Comparison of ENCODE assay signal across 8 cellular contexts in genomic region chr11:110093407-110094297, GRCh38. TPM values are rescaled to one million over a fixed set of nuclear protein-coding genes. Genes with fewer than 3 reads are reported as not detected.
DNase-seq lines count a peak whose midpoint lies in the region; ATAC-seq, FAIRE-seq and TF ChIP-seq lines count a peak whose summit lies in the region.

No MANE protein-coding gene starts in this region.

- H3K36me3 ChIP-seq in HUES48 (ENCODE audit: control insufficient read depth, insufficient read depth, low read length) (no peaks in the 10 kb centered on the region), HepG2 (replicated peaks in 1 of 2; ENCODE audit: control insufficient read depth in 1 of 2, insufficient read depth in 2 of 2, low read length in 2 of 2) (no peaks in the 10 kb centered on the region)

- no peak for FAIRE-seq in HepG2 (lab: Jason Lieb, UNC)

- CTCF ChIA-PET in HepG2 (lab: Yijun Ruan, JAX; ENCODE audit: low intra/inter-chr PET ratio, low total read pairs) = no interaction called here

- peaks cover 25% of the 10 kb centered on the region for H3K79me2 ChIP-seq in HepG2 (ENCODE audit: insufficient read depth, low read length)

- H3K9ac ChIP-seq in HUES48 (ENCODE audit: low read depth, low read length) (peak overlapping the region; percentile 63; the same call in 1 of the 2 replicates), HepG2 (ENCODE audit: insufficient read depth, low read depth, low read length) (peak overlapping the region; percentile 87)

- DNase-seq in GM03348 (ENCODE audit: low spot score) (peak; percentile 70), SK-N-DZ (ENCODE audit: low spot score) (peak; percentile 41), dermis blood vessel endothelial cell (peak; percentile 66), HepG2 (ENCODE audit: low spot score) (peak; percentile 11)
- DNase-seq in stimulated activated naive CD8-positive, alpha-beta T cell treated with anti-CD3 and anti-CD28 coated beads, Interleukin-15, Interleukin-2, amounts not matched to agents 100 U/mL and 50 U/mL, for 24 hours = peak; percentile 27
- no peak for DNase-seq in stimulated activated CD4-positive, alpha-beta T cell treated with anti-CD3 and anti-CD28 coated beads, Interleukin-4, amount 100 ng/mL, for 24 hours

- no peak overlapping the region for H2AFZ ChIP-seq in HepG2 (ENCODE audit: low read length)

- WGBS in HepG2 (ENCODE audit: low lambda C conversion rate) = 1% methylated on average over 15 of the region's 80 CpGs

- POLR2A ChIA-PET in HepG2 (lab: Yijun Ruan, JAX) = interaction anchor here (1.3 to 1.4 kb wide), 2 partner anchors 16 to 205 kb away, joined by 3 to 6 read pairs; no protein-coding TSS in a partner anchor

- no TSS peak for BruUV-seq in HepG2 (replicated peaks; lab: Mats Ljungman, UMichigan)

- peak overlapping the region; percentile 63 for H3K27ac ChIP-seq in HUES48 (ENCODE audit: low read depth, low read length)
- peak overlapping the region; percentile 87 for H3K27ac ChIP-seq in HepG2 (ENCODE audit: extremely low read length, insufficient read depth, low read length)

- H4K20me1 ChIP-seq in HepG2 (ENCODE audit: insufficient read depth, low read length) = no peaks in the 10 kb centered on the region

- TF ChIP-seq EP300 in HepG2 (IDR thresholded peaks at IDR 0.05; ENCODE audit: low read depth in 2 of 2, low read length in 2 of 2) = no peak
- TF ChIP-seq EP300 in HepG2 (CRISPR knock-in tag; IDR thresholded peaks at IDR 0.05; ENCODE audit: borderline replicate concordance) = no peak

- in situ Hi-C loops in HepG2 (cut with HindIII; ENCODE audit: extremely low pct_ligation_motif_present, low pct_unique_long_range_greater_than_20kb) = no loop called here

- H3K4me1 ChIP-seq in HUES48 (ENCODE audit: control insufficient read depth, insufficient read depth, low read length) (peaks cover 5% of the 10 kb centered on the region; the same call in 1 of the 2 replicates), HepG2 (ENCODE audit: insufficient read depth, low read length) (peaks cover 27% of the 10 kb centered on the region)

- TF ChIP-seq CTCF in HepG2 (CRISPR knock-in tag; IDR thresholded peaks at IDR 0.05) = no peak

- TF ChIP-seq POLR2A in HepG2 (IDR thresholded peaks at IDR 0.05; ENCODE audit: insufficient read depth in 1 of 2, low read depth in 2 of 2, low read length in 2 of 2) = 0 out of 4 replicates have a peak, but pooled peaks of 1 of the 2 experiments have one; percentile 3

- H3K4me2 ChIP-seq in HepG2 (ENCODE audit: low read depth, low read length) = peak overlapping the region; percentile 69

- TF ChIP-seq RAD21 in HepG2 (CRISPR knock-in tag; IDR thresholded peaks at IDR 0.05) = no peak

- H3K27me3 ChIP-seq in HUES48 (ENCODE audit: control insufficient read depth, insufficient read depth, low read length) (peaks cover 17% of the 10 kb centered on the region), HepG2 (ENCODE audit: control insufficient read depth in 1 of 2, insufficient read depth in 2 of 2, low read length in 2 of 2) (peaks cover 1 to 12% of the 10 kb centered on the region in 2 experiments; a peak in 2 of 5 replicates)

- H3K9me3 ChIP-seq in HUES48 (ENCODE audit: control insufficient read depth, insufficient read depth, low read length) = no peaks in the 10 kb centered on the region
- no peaks in the 10 kb centered on the region for H3K9me3 ChIP-seq in HepG2 (ENCODE audit: low read length)

- ATAC-seq in GM21390 (IDR thresholded peaks at IDR 0.05; ENCODE audit: unreplicated experiment) (peak; percentile 18), HepG2 (peak; percentile 65)
- no peak for ATAC-seq in stimulated activated naive CD8-positive, alpha-beta T cell treated with anti-CD3 and anti-CD28 coated beads, Interleukin-15, Interleukin-2, amounts not matched to agents 100 U/mL and 50 U/mL, for 24 hours

- intact Hi-C loops in HepG2 (cut with micrococcal nuclease; ENCODE audit: unreplicated experiment) = loop anchor here (1.0 to 10.0 kb wide), 5 partner anchors 34 to 341 kb away; partner anchors contain the start of gene RDX

- peak overlapping the region; percentile 78 for H3K4me3 ChIP-seq in HUES48 (ENCODE audit: low read depth, low read length)
- H3K4me3 ChIP-seq in HepG2 (replicated peaks in 1 of 3; ENCODE audit: insufficient read depth in 1 of 3, low read depth in 2 of 3, low read length in 3 of 3) = peak overlapping the region; percentile 68 to 89 (median 80)

TF ChIP-seq in HepG2, 621 proteins besides CTCF, POLR2A, EP300 and RAD21 (continues in another document):
- no peak for TF ChIP-seq CEBPG (CRISPR knock-in tag; IDR thresholded peaks at IDR 0.05)
- TF ChIP-seq NCOA1 (CRISPR knock-in tag; IDR thresholded peaks at IDR 0.05) = no peak
- TF ChIP-seq HNRNPUL1 (IDR thresholded peaks at IDR 0.05; ENCODE audit: low read depth, low read length) = no peak
- TF ChIP-seq, protein P1, sequence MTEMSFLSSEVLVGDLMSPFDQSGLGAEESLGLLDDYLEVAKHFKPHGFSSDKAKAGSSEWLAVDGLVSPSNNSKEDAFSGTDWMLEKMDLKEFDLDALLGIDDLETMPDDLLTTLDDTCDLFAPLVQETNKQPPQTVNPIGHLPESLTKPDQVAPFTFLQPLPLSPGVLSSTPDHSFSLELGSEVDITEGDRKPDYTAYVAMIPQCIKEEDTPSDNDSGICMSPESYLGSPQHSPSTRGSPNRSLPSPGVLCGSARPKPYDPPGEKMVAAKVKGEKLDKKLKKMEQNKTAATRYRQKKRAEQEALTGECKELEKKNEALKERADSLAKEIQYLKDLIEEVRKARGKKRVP (CRISPR knock-in tag; IDR thresholded peaks at IDR 0.05) = no peak
- TF ChIP-seq, protein P2, sequence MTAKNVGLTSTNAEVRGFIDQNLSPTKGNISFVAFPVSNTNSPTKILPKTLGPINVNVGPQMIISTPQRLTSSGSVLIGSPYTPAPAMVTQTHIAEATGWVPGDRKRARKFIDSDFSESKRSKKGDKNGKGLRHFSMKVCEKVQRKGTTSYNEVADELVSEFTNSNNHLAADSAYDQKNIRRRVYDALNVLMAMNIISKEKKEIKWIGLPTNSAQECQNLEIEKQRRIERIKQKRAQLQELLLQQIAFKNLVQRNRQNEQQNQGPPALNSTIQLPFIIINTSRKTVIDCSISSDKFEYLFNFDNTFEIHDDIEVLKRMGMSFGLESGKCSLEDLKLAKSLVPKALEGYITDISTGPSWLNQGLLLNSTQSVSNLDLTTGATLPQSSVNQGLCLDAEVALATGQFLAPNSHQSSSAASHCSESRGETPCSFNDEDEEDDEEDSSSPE (CRISPR knock-in tag; IDR thresholded peaks at IDR 0.05) = no peak; the same call in 1 of the 2 replicates
- TF ChIP-seq ZNF546 (CRISPR knock-in tag; conservative IDR thresholded peaks at IDR 0.05) = 0 out of 2 replicates have a peak, but pooled peaks have one; percentile 38
- no peak for TF ChIP-seq SP5 (CRISPR knock-in tag; IDR thresholded peaks at IDR 0.05; ENCODE audit: borderline replicate concordance, low read depth)
- no peak for TF ChIP-seq CEBPB (IDR thresholded peaks at IDR 0.05; ENCODE audit: borderline replicate concordance, low read depth, low read length)
- TF ChIP-seq RELA (CRISPR knock-in tag; IDR thresholded peaks at IDR 0.05) = no peak
- TF ChIP-seq TCF12 (IDR thresholded peaks at IDR 0.05) = no peak
- TF ChIP-seq TCF12 (CRISPR knock-in tag; IDR thresholded peaks at IDR 0.05) = no peak
- no peak for TF ChIP-seq SMC3 (IDR thresholded peaks at IDR 0.05; ENCODE audit: low read length)
- TF ChIP-seq POLR2AphosphoS5 (IDR thresholded peaks at IDR 0.05; ENCODE audit: low read depth, low read length) = no peak
- TF ChIP-seq ZSCAN20 (CRISPR knock-in tag; IDR thresholded peaks at IDR 0.05; ENCODE audit: borderline replicate concordance) = peak; percentile 37; the same call in 1 of the 2 replicates

RNA-seq across cellular contexts. Expression of gene ZC3H12C, which starts 0.5 kb away (rescaled TPM):
- 1.6 and 1.9 TPM in 2 replicates for polyA plus RNA-seq in SK-N-DZ (2014; cell fraction: cytosol; rRNA removed)
- polyA plus RNA-seq in SK-N-DZ (2014; cell fraction: nucleus; rRNA removed) = 1.3 and 1.5 TPM in 2 replicates
- total RNA-seq in dermis blood vessel endothelial cell (21.0 and 25.4 TPM in 2 replicates), HepG2 (2016; rRNA removed; fragmentation: Illumina TruSeq; extraction: Trizol) (5.7 and 6.8 TPM in 2 replicates)
- total RNA-seq in HepG2 (2016; cell fraction: cytosol; rRNA removed; fragmentation: Illumina TruSeq; extraction: Trizol; ENCODE audit: low read depth) = 9.0 and 9.5 TPM in 2 replicates
- 5.1 and 5.4 TPM in 2 replicates for total RNA-seq in HepG2 (2016; cell fraction: insoluble cytoplasmic fraction; rRNA removed; fragmentation: Illumina TruSeq; extraction: Trizol)
- total RNA-seq in HepG2 (2016; cell fraction: membrane; rRNA removed; fragmentation: Illumina TruSeq; extraction: Trizol) = 5.2 and 6.0 TPM in 2 replicates
- 7.1 and 8.4 TPM in 2 replicates for total RNA-seq in HepG2 (2016; cell fraction: nucleus; rRNA removed; fragmentation: Illumina TruSeq; extraction: Trizol)
- 2.2 and 2.4 TPM in 2 replicates for polyA plus RNA-seq in HepG2 (2011; rRNA removed)
- 1.3 and 1.4 TPM in 2 replicates for polyA plus RNA-seq in HepG2 (2011; cell fraction: cytosol; rRNA removed)
- polyA plus RNA-seq in HepG2 (2011; cell fraction: nucleus; rRNA removed) = 4.8 and 6.1 TPM in 2 replicates
- 1.3 and 1.5 TPM in 2 replicates for polyA plus RNA-seq in HepG2 (2012)
- 0.08 TPM in 2 replicates for polyA plus RNA-seq in HepG2 (2016; cell fraction: cytosol; fragmentation: Illumina TruSeq; extraction: Trizol; ENCODE audit: low read depth)
- 2.1 and 2.3 TPM in 2 replicates for polyA plus RNA-seq in HepG2 (2016; cell fraction: insoluble cytoplasmic fraction; fragmentation: Illumina TruSeq; extraction: Trizol; ENCODE audit: low read depth)
- 0.30 TPM in 2 replicates for polyA plus RNA-seq in HepG2 (2016; cell fraction: membrane; fragmentation: Illumina TruSeq; extraction: Trizol; ENCODE audit: low read depth)
- polyA plus RNA-seq in HepG2 (2016; cell fraction: nucleus; fragmentation: Illumina TruSeq; extraction: Trizol; ENCODE audit: insufficient read depth, low read depth) = 4.9 and 5.1 TPM in 2 replicates
- polyA minus RNA-seq in HepG2 (2011; rRNA and poly(A)+ RNA removed; ENCODE audit: low replicate concordance) = 4.1 and 15.9 TPM in 2 replicates
- polyA minus RNA-seq in HepG2 (2011; cell fraction: cytosol; rRNA and poly(A)+ RNA removed) = 3.7 and 4.2 TPM in 2 replicates
- 9.8 and 12.9 TPM in 2 replicates for polyA minus RNA-seq in HepG2 (2011; cell fraction: nucleus; rRNA and poly(A)+ RNA removed)
